In the genomic region with DNA sequence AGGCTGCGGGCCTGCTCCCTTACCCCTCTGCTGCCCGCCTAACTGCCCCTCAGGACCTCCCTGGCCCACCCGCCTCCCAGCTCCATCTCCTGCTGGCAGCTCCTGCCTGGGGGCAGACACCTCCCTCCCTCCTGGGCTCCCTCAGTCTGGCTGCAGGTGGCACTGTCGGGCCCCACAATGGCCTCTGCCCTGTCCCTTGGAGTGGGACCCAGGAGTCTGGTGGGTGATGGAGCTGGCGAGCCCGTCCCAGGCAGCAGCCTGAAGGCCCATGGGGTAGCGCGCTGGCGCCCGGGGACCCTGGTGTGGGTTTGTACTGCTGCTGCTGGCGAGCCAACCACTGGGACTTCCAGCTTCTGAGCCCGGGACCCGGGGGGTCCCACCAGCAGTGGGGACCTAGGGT, we compare ENCODE assay signal across 22 cellular contexts.
DNase-seq lines count a peak whose midpoint lies in the region; ATAC-seq and TF ChIP-seq lines count a peak whose summit lies in the region.
"Had no signal": no experiment of that assay in that cellular context is flagged by ENCODE, and none has a peak within 500 bp of the region (broad histone marks: within the 10 kb centered on the region; RNA-seq: fewer than 3 reads in every experiment).

No MANE protein-coding gene starts in this region.

- H3K4me2 ChIP-seq in mesendoderm (ENCODE audit: low read length): no peak overlapping the region

- H3K27me3 ChIP-seq in GM06990 (replicated peaks; ENCODE audit: control insufficient read depth, insufficient read depth, low read length): no peaks in the 10 kb centered on the region
- no peaks in the 10 kb centered on the region for H3K27me3 ChIP-seq in HUES6 (ENCODE audit: control insufficient read depth, insufficient read depth, low read length)
- H3K27me3 ChIP-seq in mesendoderm (ENCODE audit: insufficient read depth, low read length, poor library complexity): no peaks in the 10 kb centered on the region
- H3K27me3 ChIP-seq: body of pancreas, gastroesophageal sphincter, pancreas had no signal

- no peaks in the 10 kb centered on the region for H3K79me1 ChIP-seq in mesendoderm (ENCODE audit: low read length)

- no peak overlapping the region for H4K5ac ChIP-seq in mesendoderm (ENCODE audit: low read length)

- H3K27ac ChIP-seq in HUES6 (ENCODE audit: low read depth, low read length) (0 out of 2 replicates have a peak overlapping the region, but pooled peaks have one; percentile 37), mesendoderm (ENCODE audit: low read depth, low read length) (no peak overlapping the region)
- H3K27ac ChIP-seq: body of pancreas, epithelial cell of prostate, gastroesophageal sphincter, pancreas, skin epidermis, VCaP had no signal

- TF ChIP-seq CTCF in GM06990 (IDR thresholded peaks at IDR 0.05; ENCODE audit: insufficient read depth, low read length, poor library complexity, severe bottlenecking) (peak; percentile 35), astrocyte of the spinal cord (IDR thresholded peaks at IDR 0.05; ENCODE audit: low read depth, low read length) (peak; percentile 30)

- H2BK120ac ChIP-seq in mesendoderm (ENCODE audit: low read depth, low read length): no peak overlapping the region

- in situ Hi-C loops in astrocyte of the spinal cord (cut with HindIII; ENCODE audit: low sequenced_read_pairs): no loop called here

- H3K36me3 ChIP-seq in GM06990 (ENCODE audit: control insufficient read depth, insufficient read depth, low read length): peaks cover 7% of the 10 kb centered on the region
- peaks cover 16% of the 10 kb centered on the region for H3K36me3 ChIP-seq in HUES6 (ENCODE audit: control insufficient read depth, insufficient read depth, low read length)
- H3K36me3 ChIP-seq in mesendoderm (ENCODE audit: control insufficient read depth, insufficient read depth, low read length): no peaks in the 10 kb centered on the region

- no peak overlapping the region for H3K4me3 Mint-ChIP-seq in activated naive CD8-positive, alpha-beta T cell treated with anti-CD3 and anti-CD28 coated beads for 36 hours
- H3K4me3 Mint-ChIP-seq: activated CD8-positive, alpha-beta T cell treated with anti-CD3 and anti-CD28 coated beads, Interleukin-2, amount 10 ng/mL, durations not matched to agents 7 days and 5 days had no signal

- H3K4me1 Mint-ChIP-seq in activated naive CD8-positive, alpha-beta T cell treated with anti-CD3 and anti-CD28 coated beads for 36 hours: no peaks in the 10 kb centered on the region

- H3K36me3 Mint-ChIP-seq in activated naive CD8-positive, alpha-beta T cell treated with anti-CD3 and anti-CD28 coated beads for 36 hours: peaks cover under 1% of the 10 kb centered on the region

- WGBS in mesendoderm (ENCODE audit: extremely low coverage, insufficient coverage, low lambda C conversion rate): no CpG with 5 or more reads among the region's 13 CpGs

- H4K8ac ChIP-seq in mesendoderm (ENCODE audit: low read depth, low read length): no peak overlapping the region

- H3K56ac ChIP-seq in mesendoderm (ENCODE audit: low read length): no peak overlapping the region

- H3K79me2 ChIP-seq in mesendoderm (ENCODE audit: control insufficient read depth, insufficient read depth, low read length): no peaks in the 10 kb centered on the region

- no peak overlapping the region for H3K27ac Mint-ChIP-seq in activated naive CD8-positive, alpha-beta T cell treated with anti-CD3 and anti-CD28 coated beads for 36 hours
- H3K27ac Mint-ChIP-seq: activated CD8-positive, alpha-beta T cell treated with anti-CD3 and anti-CD28 coated beads, Interleukin-2, amount 10 ng/mL, durations not matched to agents 7 days and 5 days had no signal

- no peak for DNase-seq in GM06990 (ENCODE audit: extremely low read depth, insufficient read length)
- no peak for DNase-seq in astrocyte of the spinal cord (ENCODE audit: low read depth, low spot score)
- DNase-seq in mesendoderm: peak; percentile 22
- DNase-seq in MV-4-11 (lab: John Stamatoyannopoulos, UW): no peak
- DNase-seq in hypothalamus (lab: John Stamatoyannopoulos, UW): no peak
- DNase-seq in activated naive CD8-positive, alpha-beta T cell treated with anti-CD3 and anti-CD28 coated beads for 36 hours: no peak
- DNase-seq: activated CD8-positive, alpha-beta T cell treated with anti-CD3 and anti-CD28 coated beads, Interleukin-2, amount 10 ng/mL, durations not matched to agents 7 days and 5 days; activated naive CD4-positive, alpha-beta T cell treated with anti-CD3 and anti-CD28 coated beads, Interleukin-2, amount 50 U/mL, for 16 hours; activated T-cell treated with anti-CD3 and anti-CD28 coated beads, Interleukin-2, amount 50 U/mL, for 48 hours; body of pancreas; NCI-H1694; NCI-H345; Right ventricle myocardium superior; stimulated activated CD4-positive, alpha-beta T cell treated with anti-CD3 and anti-CD28 coated beads, Interleukin-4, amount 100 ng/mL, for 24 hours; substantia nigra had no signal

- H3K9ac ChIP-seq in HUES6 (ENCODE audit: low read length) (no peak overlapping the region), mesendoderm (ENCODE audit: low read length) (no peak overlapping the region)

- no peaks in the 10 kb centered on the region for H3K27me3 Mint-ChIP-seq in activated naive CD8-positive, alpha-beta T cell treated with anti-CD3 and anti-CD28 coated beads for 36 hours

- H2AK5ac ChIP-seq in mesendoderm (ENCODE audit: low read length): no peak overlapping the region

- H3K4me1 ChIP-seq in HUES6 (ENCODE audit: control insufficient read depth, insufficient read depth, low read length) (peaks cover 9% of the 10 kb centered on the region; the same call in 1 of the 2 replicates), mesendoderm (ENCODE audit: control insufficient read depth, low read depth, low read length) (no peaks in the 10 kb centered on the region)

- H2BK15ac ChIP-seq in mesendoderm (replicated peaks; ENCODE audit: low read depth): no peak overlapping the region

- no peak overlapping the region for H2BK5ac ChIP-seq in mesendoderm (ENCODE audit: low read length)

- no peaks in the 10 kb centered on the region for H3K9me3 Mint-ChIP-seq in activated naive CD8-positive, alpha-beta T cell treated with anti-CD3 and anti-CD28 coated beads for 36 hours

- H3K4ac ChIP-seq in mesendoderm (ENCODE audit: low read depth, low read length): no peak overlapping the region

- H3K9me3 ChIP-seq in HUES6 (ENCODE audit: control insufficient read depth, insufficient read depth, low read depth, low read length): no peaks in the 10 kb centered on the region
- H3K9me3 ChIP-seq: body of pancreas, gastroesophageal sphincter, pancreas had no signal

- ATAC-seq in HG02884 (IDR thresholded peaks at IDR 0.05; ENCODE audit: unreplicated experiment): no peak
- ATAC-seq: activated CD8-positive, alpha-beta T cell treated with anti-CD3 and anti-CD28 coated beads, Interleukin-2, amount 10 ng/mL, durations not matched to agents 7 days and 5 days; body of pancreas; gastroesophageal sphincter; pancreas had no signal

- H3K4me3 ChIP-seq in GM06990 (replicated peaks; ENCODE audit: low read depth, low read length): no peak overlapping the region
- no peak overlapping the region for H3K4me3 ChIP-seq in HUES6 (ENCODE audit: low read depth, low read length)
- no peak overlapping the region for H3K4me3 ChIP-seq in astrocyte of the spinal cord (ENCODE audit: low read depth, low read length)
- H3K4me3 ChIP-seq in mesendoderm (ENCODE audit: low read length): no peak overlapping the region
- H3K4me3 ChIP-seq: body of pancreas, gastroesophageal sphincter, pancreas, skin epidermis had no signal

- H3K18ac ChIP-seq in mesendoderm (ENCODE audit: low read length): no peak overlapping the region

- H3K23ac ChIP-seq in mesendoderm (ENCODE audit: low read length): no peak overlapping the region
